Comparison of ENCODE assay signal across 8 cellular contexts in the genomic region with DNA sequence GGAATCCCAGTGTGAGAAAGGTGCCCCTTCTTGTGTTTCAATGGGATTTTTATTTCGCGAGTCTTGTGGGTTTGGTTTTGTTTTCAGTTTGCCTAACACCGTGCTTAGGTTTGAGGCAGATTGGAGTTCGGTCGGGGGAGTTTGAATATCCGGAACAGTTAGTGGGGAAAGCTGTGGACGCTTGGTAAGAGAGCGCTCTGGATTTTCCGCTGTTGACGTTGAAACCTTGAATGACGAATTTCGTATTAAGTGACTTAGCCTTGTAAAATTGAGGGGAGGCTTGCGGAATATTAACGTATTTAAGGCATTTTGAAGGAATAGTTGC. TPM values are rescaled to one million over a fixed set of nuclear protein-coding genes. Genes with fewer than 3 reads are reported as not detected.
DNase-seq lines count a peak whose midpoint lies in the region; ATAC-seq and TF ChIP-seq lines count a peak whose summit lies in the region.

No MANE protein-coding gene starts in this region.

- H3K27me3 ChIP-seq in CD8-positive, alpha-beta memory T cell (ENCODE audit: insufficient read depth, low read length, poor library complexity, severe bottlenecking), result no peaks in the 10 kb centered on the region
- no peaks in the 10 kb centered on the region for H3K27me3 ChIP-seq in skeletal muscle satellite cell (ENCODE audit: control insufficient read depth, insufficient read depth, low read length)

- H3K27ac Mint-ChIP-seq in CD8-positive, alpha-beta memory T cell, result peak overlapping the region; percentile 95 to 99 (median 98)

- peak overlapping the region; percentile 89 for H3K9ac ChIP-seq in skeletal muscle satellite cell (ENCODE audit: low read depth, low read length)

- H3K9me3 Mint-ChIP-seq in CD8-positive, alpha-beta memory T cell, result peaks cover 0 to 5% (median 0%) of the 10 kb centered on the region in 5 donors

- POLR2A ChIA-PET in CD8-positive, alpha-beta memory T cell (lab: Charles Lee), result interaction anchor here (0.7 to 2.2 kb wide), 7 partner anchors 18 to 1877 kb away, joined by 4 to 23 read pairs (median 13); a partner anchor contains a TSS

- peaks cover 3 to 40% (median 12%) of the 10 kb centered on the region in 3 donors for H3K36me3 Mint-ChIP-seq in CD8-positive, alpha-beta memory T cell

- H3K4me3 ChIP-seq in CD8-positive, alpha-beta memory T cell (ENCODE audit: low read length), result peak overlapping the region; percentile 87
- H3K4me3 ChIP-seq in foreskin fibroblast (ENCODE audit: low read depth in 1 of 2, low read length in 2 of 2) (peak overlapping the region; percentile 96 to 99), skeletal muscle satellite cell (ENCODE audit: low read length) (peak overlapping the region; percentile 76)

- peaks cover 14% of the 10 kb centered on the region for H3K4me1 ChIP-seq in CD8-positive, alpha-beta memory T cell (ENCODE audit: insufficient read depth, low read length)
- peaks cover 28% of the 10 kb centered on the region for H3K4me1 ChIP-seq in skeletal muscle satellite cell (ENCODE audit: control insufficient read depth, insufficient read depth, low read length)

- TF ChIP-seq CTCF in foreskin fibroblast (IDR thresholded peaks at IDR 0.05; ENCODE audit: low read depth, low read length), result no peak

- H3K4me3 Mint-ChIP-seq in CD8-positive, alpha-beta memory T cell, result peak overlapping the region; percentile 87 to 93 (median 91)

- H3K4me1 Mint-ChIP-seq in CD8-positive, alpha-beta memory T cell, result peaks cover 34 to 48% (median 46%) of the 10 kb centered on the region in 3 donors

- H3K27ac ChIP-seq in CD8-positive, alpha-beta memory T cell (ENCODE audit: low read depth, low read length), result peak overlapping the region; percentile 96

- H3K4me2 ChIP-seq in skeletal muscle satellite cell (ENCODE audit: low read length), result peak overlapping the region; percentile 82

- CTCF ChIA-PET in CD8-positive, alpha-beta memory T cell (lab: Charles Lee), result interaction anchor here (0.9 to 6.7 kb wide), 4 partner anchors 16 to 154 kb away, joined by 3 to 52 read pairs (median 4); a partner anchor contains a TSS

- H3K36me3 ChIP-seq in CD8-positive, alpha-beta memory T cell (ENCODE audit: insufficient read depth, low read length), result peaks cover 13% of the 10 kb centered on the region
- peaks cover 22% of the 10 kb centered on the region for H3K36me3 ChIP-seq in skeletal muscle satellite cell (ENCODE audit: insufficient read depth, low read length)

- peak in 1 of 5 donors; percentile 8 for DNase-seq in CD8-positive, alpha-beta memory T cell
- peak; percentile 22 to 26 for DNase-seq in activated CD4-positive, alpha-beta T cell treated with anti-CD3 and anti-CD28 coated beads, Interleukin-2, amount 50 U/mL, for 4 hours
- peak in 1 of 2 donors; percentile 36 for DNase-seq in foreskin fibroblast
- DNase-seq in retina, result no peak
- no peak for DNase-seq in globus pallidus (ENCODE audit: low spot score)
- DNase-seq in iPS-NIHi7 (ENCODE audit: extremely low spot score), result no peak

- peak; percentile 3 for ATAC-seq in HG02759 (IDR thresholded peaks at IDR 0.05; ENCODE audit: unreplicated experiment)

- H3K27me3 Mint-ChIP-seq in CD8-positive, alpha-beta memory T cell, result peaks cover 0 to 7% of the 10 kb centered on the region in 2 donors

- H3K9me3 ChIP-seq in CD8-positive, alpha-beta memory T cell (ENCODE audit: low read length), result no peaks in the 10 kb centered on the region
- H3K9me3 ChIP-seq in skeletal muscle satellite cell (replicated peaks; ENCODE audit: low read length), result no peaks in the 10 kb centered on the region

RNA-seq across cellular contexts. Expression of a gene that starts 0.6 kb away (rescaled TPM):
- total RNA-seq in CD8-positive, alpha-beta memory T cell, result 1,000 to 10,000 TPM; 1,678 to 1,690 TPM
- 2,132 TPM for polyA plus RNA-seq in CD8-positive, alpha-beta memory T cell
- total RNA-seq in skeletal muscle satellite cell (2012; rRNA removed), result 1,088 and 1,189 TPM in 2 replicates

RNA-seq across cellular contexts. Expression of a gene that starts 28.2 kb away (rescaled TPM):
- total RNA-seq in CD8-positive, alpha-beta memory T cell, result 10 to 100 TPM; 53.4 to 56.4 TPM
- 18.2 TPM for polyA plus RNA-seq in CD8-positive, alpha-beta memory T cell
- total RNA-seq in skeletal muscle satellite cell (2012; rRNA removed), result 11.4 and 17.5 TPM in 2 replicates

RNA-seq across cellular contexts. Expression of a gene that starts 33.9 kb away (rescaled TPM):
- total RNA-seq in CD8-positive, alpha-beta memory T cell, result 10 to 100 TPM; 60.0 to 67.3 TPM
- 134 TPM for polyA plus RNA-seq in CD8-positive, alpha-beta memory T cell
- 59.8 and 117 TPM in 2 replicates for total RNA-seq in skeletal muscle satellite cell (2012; rRNA removed)

Comparison
In these comparisons a context has a peak if more than half of its experiments do, and no peak if none do; other contexts are left out.
1. DNase-seq: peak in activated CD4-positive, alpha-beta T cell treated with anti-CD3 and anti-CD28 coated beads, Interleukin-2, amount 50 U/mL, for 4 hours (2 of 2); none in retina (single experiment), globus pallidus (single experiment) and iPS-NIHi7 (single experiment).
2. Peak in every context shown above with its lines, with median percentiles within 50 percentile points of each other: H3K4me3 ChIP-seq.